ENCODE assay signal across 1 cellular context in genomic region chr10:119103687-119104652, GRCh38.
TF ChIP-seq lines count a peak whose summit lies in the region.

DENND10 (plus strand) TSS chr10:119104113; CDS start chr10:119104143, 30 bp downstream.

TF ChIP-seq in HEK293, 187 proteins besides CTCF, POLR2A, EP300 and RAD21 (continued from another document and continues in another):
- TF ChIP-seq ZBTB11 (tag by site-specific recombination; conservative IDR thresholded peaks at IDR 0.05; ENCODE audit: low read depth): no peak
- TF ChIP-seq ZNF449 (tag by site-specific recombination; IDR thresholded peaks at IDR 0.05): peak; percentile 64; the same call in 1 of the 2 replicates
- TF ChIP-seq ZNF707 (tag by site-specific recombination; IDR thresholded peaks at IDR 0.05): no peak
- no peak for TF ChIP-seq ZNF311 (tag by site-specific recombination; IDR thresholded peaks at IDR 0.05; ENCODE audit: borderline replicate concordance)
- no peak for TF ChIP-seq ZBTB8A (tag by site-specific recombination; IDR thresholded peaks at IDR 0.05)
- TF ChIP-seq ZNF76 (tag by site-specific recombination; IDR thresholded peaks at IDR 0.05; ENCODE audit: borderline replicate concordance, low read depth): peak; percentile 35; the same call in 1 of the 2 replicates
- TF ChIP-seq ZNF670 (tag by site-specific recombination; IDR thresholded peaks at IDR 0.05; ENCODE audit: low read depth): no peak
- TF ChIP-seq KLF8 (tag by site-specific recombination; IDR thresholded peaks at IDR 0.05): peak; percentile 41; the same call in 1 of the 2 replicates
- no peak for TF ChIP-seq ZNF202 (tag by site-specific recombination; IDR thresholded peaks at IDR 0.05; ENCODE audit: borderline replicate concordance)
- TF ChIP-seq ZSCAN4 (tag by site-specific recombination; IDR thresholded peaks at IDR 0.05): no peak
- no peak for TF ChIP-seq ZNF157 (tag by site-specific recombination; IDR thresholded peaks at IDR 0.05)
- no peak for TF ChIP-seq ZNF585B (tag by site-specific recombination; IDR thresholded peaks at IDR 0.05)
- no peak for TF ChIP-seq ZNF19 (tag by site-specific recombination; IDR thresholded peaks at IDR 0.05; ENCODE audit: low read depth)
- TF ChIP-seq ZSCAN18 (tag by site-specific recombination; IDR thresholded peaks at IDR 0.05): no peak
- no peak for TF ChIP-seq ZNF133 (tag by site-specific recombination; IDR thresholded peaks at IDR 0.05)
- TF ChIP-seq GFI1B (tag by site-specific recombination; IDR thresholded peaks at IDR 0.05): no peak
- TF ChIP-seq ZNF354C (tag by site-specific recombination; IDR thresholded peaks at IDR 0.05; ENCODE audit: borderline replicate concordance, low read depth): no peak
- no peak for TF ChIP-seq BCL6B (tag by site-specific recombination; IDR thresholded peaks at IDR 0.05)
- TF ChIP-seq ZNF223 (tag by site-specific recombination; IDR thresholded peaks at IDR 0.05): no peak
- peak; percentile 84 for TF ChIP-seq ZSCAN5A (tag by site-specific recombination; IDR thresholded peaks at IDR 0.05)
- no peak for TF ChIP-seq ZNF214 (tag by site-specific recombination; IDR thresholded peaks at IDR 0.05; ENCODE audit: borderline replicate concordance)
- TF ChIP-seq ZNF488 (tag by site-specific recombination; IDR thresholded peaks at IDR 0.05): no peak
- TF ChIP-seq ZNF518A (tag by site-specific recombination; conservative IDR thresholded peaks at IDR 0.05; ENCODE audit: low read depth): no peak
- TF ChIP-seq ZNF2 (tag by site-specific recombination; IDR thresholded peaks at IDR 0.05): no peak
- TF ChIP-seq ZNF155 (tag by site-specific recombination; IDR thresholded peaks at IDR 0.05): no peak
- no peak for TF ChIP-seq ZNF140 (tag by site-specific recombination; IDR thresholded peaks at IDR 0.05)
- TF ChIP-seq ZNF239 (tag by site-specific recombination; IDR thresholded peaks at IDR 0.05): no peak
- TF ChIP-seq YY1 (tag by site-specific recombination; IDR thresholded peaks at IDR 0.05): peak; percentile 76
- no peak for TF ChIP-seq ZNF280D (tag by site-specific recombination; IDR thresholded peaks at IDR 0.05)
- no peak for TF ChIP-seq ZNF48 (tag by site-specific recombination; IDR thresholded peaks at IDR 0.05)
- TF ChIP-seq ZNF184 (tag by site-specific recombination; IDR thresholded peaks at IDR 0.05): no peak
- TF ChIP-seq ZNF596 (tag by site-specific recombination; IDR thresholded peaks at IDR 0.05): peak; percentile 30; the same call in 1 of the 2 replicates
- peak; percentile 79; the same call in 1 of the 2 replicates for TF ChIP-seq REPIN1 (tag by site-specific recombination; IDR thresholded peaks at IDR 0.05; ENCODE audit: low read depth)
- no peak for TF ChIP-seq ATF2 (tag by site-specific recombination; IDR thresholded peaks at IDR 0.05; ENCODE audit: low read depth)
- no peak for TF ChIP-seq SETDB1 (IDR thresholded peaks at IDR 0.05; ENCODE audit: insufficient read length, low read length)
